Comparison of ENCODE assay signal across 8 cellular contexts in the genomic region with DNA sequence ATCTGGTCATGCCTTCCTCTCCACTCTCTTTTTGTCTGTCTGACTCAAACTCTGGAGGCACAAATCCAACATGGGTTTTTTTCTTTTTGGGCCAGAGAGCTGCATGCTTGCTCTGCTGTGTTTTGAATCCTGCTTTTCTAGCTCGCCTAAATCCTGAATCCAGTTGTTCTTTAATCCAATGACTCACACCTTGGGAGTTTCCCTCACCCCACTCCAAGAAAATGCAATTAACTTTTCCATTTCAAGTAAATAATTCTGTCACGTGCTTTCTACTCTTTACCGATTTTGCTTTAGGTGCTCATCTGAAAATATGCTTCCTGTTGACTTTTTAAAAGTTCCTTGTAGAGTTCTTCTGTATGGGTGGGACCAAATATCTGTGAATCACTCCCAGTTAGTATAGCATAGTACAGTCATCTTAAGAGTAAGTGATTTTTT. TPM values are rescaled to one million over a fixed set of nuclear protein-coding genes. Genes with fewer than 3 reads are reported as not detected.
DNase-seq lines count a peak whose midpoint lies in the region; ATAC-seq and TF ChIP-seq lines count a peak whose summit lies in the region.

No MANE protein-coding gene starts in this region.

- H3K36me3 ChIP-seq in sigmoid colon: no peaks in the 10 kb centered on the region

- H3K27ac Mint-ChIP-seq in activated B cell treated with CpG ODN at 0.5 μM for 24 hours: peak overlapping the region; percentile 37

- intact Hi-C loops in activated B cell treated with CpG ODN at 0.5 μM for 24 hours (cut with micrococcal nuclease) (no loop called here), sigmoid colon (cut with DNase I) (no loop called here)

- TF ChIP-seq POLR2A in sigmoid colon (IDR thresholded peaks at IDR 0.05): no peak

- CTCF ChIA-PET in activated B cell treated with CpG ODN at 0.5 μM for 24 hours (lab: Charles Lee): no interaction called here

- POLR2A ChIA-PET in activated B cell treated with CpG ODN at 0.5 μM for 24 hours (lab: Charles Lee): no interaction called here

- no peaks in the 10 kb centered on the region for H3K9me3 ChIP-seq in sigmoid colon

- H3K27me3 ChIP-seq in sigmoid colon: no peaks in the 10 kb centered on the region

- no peaks in the 10 kb centered on the region for H3K9me3 Mint-ChIP-seq in activated B cell treated with CpG ODN at 0.5 μM for 24 hours

- H3K27me3 Mint-ChIP-seq in activated B cell treated with CpG ODN at 0.5 μM for 24 hours: no peaks in the 10 kb centered on the region

- DNase-seq in NCI-H2227 (lab: John Stamatoyannopoulos, UW; ENCODE audit: unreplicated experiment) (peak; percentile 3), NCI-H2227 treated with DMSO at 0.1 percent for 48 hours (lab: John Stamatoyannopoulos, UW) (no peak), activated B cell treated with CpG ODN at 0.5 μM for 24 hours (no peak), globus pallidus (ENCODE audit: low spot score) (peak; percentile 22), sigmoid colon (no peak), NCI-H2029 treated with DMSO at 0.1 percent for 48 hours (lab: John Stamatoyannopoulos, UW) (no peak)
- DNase-seq in stimulated activated CD4-positive, alpha-beta T cell treated with anti-CD3 and anti-CD28 coated beads, Interleukin-2, amount 100 ng/mL, for 24 hours: no peak

- H3K4me3 ChIP-seq in sigmoid colon: no peak overlapping the region

- peaks cover 5 to 55% (median 39%) of the 10 kb centered on the region in 4 donors for H3K4me1 ChIP-seq in sigmoid colon

- TF ChIP-seq CTCF in activated B cell treated with CpG ODN at 0.5 μM for 24 hours (IDR thresholded peaks at IDR 0.05) (no peak), sigmoid colon (IDR thresholded peaks at IDR 0.05) (no peak)

- ATAC-seq in activated B cell treated with CpG ODN at 0.5 μM for 24 hours (ENCODE audit: low read depth) (no peak), GM21367 (IDR thresholded peaks at IDR 0.05; ENCODE audit: unreplicated experiment) (no peak)

- peaks cover 44% of the 10 kb centered on the region for H3K4me1 Mint-ChIP-seq in activated B cell treated with CpG ODN at 0.5 μM for 24 hours

- WGBS in sigmoid colon, 2 donors: 4 to 15% methylated on average over 3 of the region's 3 CpGs

- peak overlapping the region in 3 of 4 donors; percentile 37 to 56 (median 48) for H3K27ac ChIP-seq in sigmoid colon

- no peak for TF ChIP-seq EP300 in sigmoid colon (IDR thresholded peaks at IDR 0.05)

- peak overlapping the region; percentile 41 for H3K4me3 Mint-ChIP-seq in activated B cell treated with CpG ODN at 0.5 μM for 24 hours

- H3K36me3 Mint-ChIP-seq in activated B cell treated with CpG ODN at 0.5 μM for 24 hours (ENCODE audit: low read depth): no peaks in the 10 kb centered on the region

RNA-seq across cellular contexts. Expression of a gene that starts 47.6 kb away (rescaled TPM):
- 45.4 and 57.1 TPM in 2 replicates for total RNA-seq in activated B cell treated with CpG ODN at 0.5 μM for 24 hours
- 100 to 1,000 TPM; 300 to 745 (median 456) TPM for total RNA-seq in sigmoid colon
- polyA plus RNA-seq in sigmoid colon: 10 to 100 TPM; 28.2 to 32.7 (median 31.4) TPM

Comparison
In these comparisons a context has a peak if more than half of its experiments do, and no peak if none do; other contexts are left out.
1. DNase-seq: peak in NCI-H2227 (single experiment) and globus pallidus (single experiment); none in NCI-H2227 treated with DMSO at 0.1 percent for 48 hours (single experiment), activated B cell treated with CpG ODN at 0.5 μM for 24 hours (single experiment), sigmoid colon (single experiment), stimulated activated CD4-positive, alpha-beta T cell treated with anti-CD3 and anti-CD28 coated beads, Interleukin-2, amount 100 ng/mL, for 24 hours (0 of 2) and NCI-H2029 treated with DMSO at 0.1 percent for 48 hours (single experiment).